In genomic region chr19:38374332-38375097, GRCh38 we compare ENCODE assay signal across 1 cellular context.
TF ChIP-seq lines count a peak whose summit lies in the region.

Gene PSMD8 (plus strand): TSS chr19:38374571. CDS start chr19:38374602, 31 bp downstream.

TF ChIP-seq in K562, 482 proteins besides CTCF, POLR2A, EP300 and RAD21 (continued from another document and continues in another):
- TF ChIP-seq, protein P1, sequence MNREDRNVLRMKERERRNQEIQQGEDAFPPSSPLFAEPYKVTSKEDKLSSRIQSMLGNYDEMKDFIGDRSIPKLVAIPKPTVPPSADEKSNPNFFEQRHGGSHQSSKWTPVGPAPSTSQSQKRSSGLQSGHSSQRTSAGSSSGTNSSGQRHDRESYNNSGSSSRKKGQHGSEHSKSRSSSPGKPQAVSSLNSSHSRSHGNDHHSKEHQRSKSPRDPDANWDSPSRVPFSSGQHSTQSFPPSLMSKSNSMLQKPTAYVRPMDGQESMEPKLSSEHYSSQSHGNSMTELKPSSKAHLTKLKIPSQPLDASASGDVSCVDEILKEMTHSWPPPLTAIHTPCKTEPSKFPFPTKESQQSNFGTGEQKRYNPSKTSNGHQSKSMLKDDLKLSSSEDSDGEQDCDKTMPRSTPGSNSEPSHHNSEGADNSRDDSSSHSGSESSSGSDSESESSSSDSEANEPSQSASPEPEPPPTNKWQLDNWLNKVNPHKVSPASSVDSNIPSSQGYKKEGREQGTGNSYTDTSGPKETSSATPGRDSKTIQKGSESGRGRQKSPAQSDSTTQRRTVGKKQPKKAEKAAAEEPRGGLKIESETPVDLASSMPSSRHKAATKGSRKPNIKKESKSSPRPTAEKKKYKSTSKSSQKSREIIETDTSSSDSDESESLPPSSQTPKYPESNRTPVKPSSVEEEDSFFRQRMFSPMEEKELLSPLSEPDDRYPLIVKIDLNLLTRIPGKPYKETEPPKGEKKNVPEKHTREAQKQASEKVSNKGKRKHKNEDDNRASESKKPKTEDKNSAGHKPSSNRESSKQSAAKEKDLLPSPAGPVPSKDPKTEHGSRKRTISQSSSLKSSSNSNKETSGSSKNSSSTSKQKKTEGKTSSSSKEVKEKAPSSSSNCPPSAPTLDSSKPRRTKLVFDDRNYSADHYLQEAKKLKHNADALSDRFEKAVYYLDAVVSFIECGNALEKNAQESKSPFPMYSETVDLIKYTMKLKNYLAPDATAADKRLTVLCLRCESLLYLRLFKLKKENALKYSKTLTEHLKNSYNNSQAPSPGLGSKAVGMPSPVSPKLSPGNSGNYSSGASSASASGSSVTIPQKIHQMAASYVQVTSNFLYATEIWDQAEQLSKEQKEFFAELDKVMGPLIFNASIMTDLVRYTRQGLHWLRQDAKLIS (CRISPR knock-in tag; IDR thresholded peaks at IDR 0.05) = peak; percentile 99
- TF ChIP-seq PRDM10 (IDR thresholded peaks at IDR 0.05; ENCODE audit: partially characterized antibody) (peak; percentile 85), RBFOX2 (IDR thresholded peaks at IDR 0.05; ENCODE audit: low read depth, low read length) (peak; percentile 100), HDAC2 (IDR thresholded peaks at IDR 0.05) (no peak), ATF1 (CRISPR knock-in tag; IDR thresholded peaks at IDR 0.05) (peak; percentile 15; the same call in 1 of the 2 replicates), ATF1 (tag; IDR thresholded peaks at IDR 0.05) (peak; percentile 98), GTF2E2 (tag; IDR thresholded peaks at IDR 0.05) (peak; percentile 90; the same call in 1 of the 2 replicates), POLR2AphosphoS5 (IDR thresholded peaks at IDR 0.05; ENCODE audit: control insufficient read depth, insufficient read depth, low read depth, low read length) (peak; percentile 75), NR2F6 (CRISPR knock-in tag; IDR thresholded peaks at IDR 0.05) (no peak), MLX (CRISPR knock-in tag; conservative IDR thresholded peaks at IDR 0.05) (no peak), THRB (CRISPR knock-in tag; conservative IDR thresholded peaks at IDR 0.05) (peak; percentile 39; the same call in 1 of the 2 replicates), ZNF431 (CRISPR knock-in tag; IDR thresholded peaks at IDR 0.05) (0 out of 2 replicates have a peak, but pooled peaks have one; percentile 37), SIX5 (IDR thresholded peaks at IDR 0.05; ENCODE audit: borderline replicate concordance in 1 of 2, insufficient read depth in 1 of 2, low read depth in 1 of 2, low read length in 2 of 2) (peak; percentile 59 to 60; a peak in 3 of 4 replicates), NFE2 (IDR thresholded peaks at IDR 0.05; ENCODE audit: low read depth) (peak; percentile 54), L3MBTL2 (IDR thresholded peaks at IDR 0.05) (peak; percentile 55), TBL1XR1 (IDR thresholded peaks at IDR 0.05; ENCODE audit: low read length in 2 of 2) (no peak), POLR2B (IDR thresholded peaks at IDR 0.05; ENCODE audit: low read depth, partially characterized antibody) (peak; percentile 96), TCF7 (IDR thresholded peaks at IDR 0.05; ENCODE audit: borderline replicate concordance) (peak; percentile 86), GTF2B (IDR thresholded peaks at IDR 0.05; ENCODE audit: extremely low read depth, insufficient read length) (peak; percentile 13), FIP1L1 (IDR thresholded peaks at IDR 0.05; ENCODE audit: low read depth, low read length, poor library complexity, severe bottlenecking) (peak; percentile 31), E2F8 (IDR thresholded peaks at IDR 0.05; ENCODE audit: low read depth, partially characterized antibody) (peak; percentile 74), CBX1 (IDR thresholded peaks at IDR 0.05; ENCODE audit: low read depth) (peak; percentile 87; the same call in 1 of the 2 replicates), E2F5 (CRISPR knock-in tag; IDR thresholded peaks at IDR 0.05) (no peak), MXD1 (CRISPR knock-in tag; IDR thresholded peaks at IDR 0.05; ENCODE audit: borderline replicate concordance, poor library complexity, severe bottlenecking) (no peak), ZFP91 (CRISPR knock-in tag; IDR thresholded peaks at IDR 0.05) (0 out of 2 replicates have a peak, but pooled peaks have one; percentile 24), SRF (CRISPR knock-in tag; IDR thresholded peaks at IDR 0.05) (peak in 1 of 2 experiments; percentile 87; a peak in 2 of 4 replicates), CREB1 (IDR thresholded peaks at IDR 0.05) (peak; percentile 87), CREB1 (CRISPR knock-in tag; IDR thresholded peaks at IDR 0.05) (peak; percentile 92), KLF13 (tag; IDR thresholded peaks at IDR 0.05; ENCODE audit: borderline replicate concordance, low read depth) (no peak), NFIC (IDR thresholded peaks at IDR 0.05) (peak; percentile 67), E2F3 (CRISPR knock-in tag; IDR thresholded peaks at IDR 0.05) (no peak), PTRF (tag; IDR thresholded peaks at IDR 0.05) (no peak), ETS2 (tag; IDR thresholded peaks at IDR 0.05; ENCODE audit: borderline replicate concordance, poor library complexity, severe bottlenecking) (no peak), ZNF232 (CRISPR knock-in tag; IDR thresholded peaks at IDR 0.05) (peak; percentile 45; the same call in 1 of the 2 replicates), ETV5 (CRISPR knock-in tag; IDR thresholded peaks at IDR 0.05; ENCODE audit: low read depth) (peak; percentile 64), GABPB1 (CRISPR knock-in tag; IDR thresholded peaks at IDR 0.05) (peak; percentile 97), BMI1 (IDR thresholded peaks at IDR 0.05; ENCODE audit: low read length) (no peak), MAFF (IDR thresholded peaks at IDR 0.05; ENCODE audit: low read length) (no peak)
- TF ChIP-seq, protein P2, sequence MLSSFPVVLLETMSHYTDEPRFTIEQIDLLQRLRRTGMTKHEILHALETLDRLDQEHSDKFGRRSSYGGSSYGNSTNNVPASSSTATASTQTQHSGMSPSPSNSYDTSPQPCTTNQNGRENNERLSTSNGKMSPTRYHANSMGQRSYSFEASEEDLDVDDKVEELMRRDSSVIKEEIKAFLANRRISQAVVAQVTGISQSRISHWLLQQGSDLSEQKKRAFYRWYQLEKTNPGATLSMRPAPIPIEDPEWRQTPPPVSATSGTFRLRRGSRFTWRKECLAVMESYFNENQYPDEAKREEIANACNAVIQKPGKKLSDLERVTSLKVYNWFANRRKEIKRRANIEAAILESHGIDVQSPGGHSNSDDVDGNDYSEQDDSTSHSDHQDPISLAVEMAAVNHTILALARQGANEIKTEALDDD (IDR thresholded peaks at IDR 0.05) = no peak; the same call in 1 of the 2 replicates
- TF ChIP-seq, protein P3, sequence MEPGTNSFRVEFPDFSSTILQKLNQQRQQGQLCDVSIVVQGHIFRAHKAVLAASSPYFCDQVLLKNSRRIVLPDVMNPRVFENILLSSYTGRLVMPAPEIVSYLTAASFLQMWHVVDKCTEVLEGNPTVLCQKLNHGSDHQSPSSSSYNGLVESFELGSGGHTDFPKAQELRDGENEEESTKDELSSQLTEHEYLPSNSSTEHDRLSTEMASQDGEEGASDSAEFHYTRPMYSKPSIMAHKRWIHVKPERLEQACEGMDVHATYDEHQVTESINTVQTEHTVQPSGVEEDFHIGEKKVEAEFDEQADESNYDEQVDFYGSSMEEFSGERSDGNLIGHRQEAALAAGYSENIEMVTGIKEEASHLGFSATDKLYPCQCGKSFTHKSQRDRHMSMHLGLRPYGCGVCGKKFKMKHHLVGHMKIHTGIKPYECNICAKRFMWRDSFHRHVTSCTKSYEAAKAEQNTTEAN (CRISPR knock-in tag; IDR thresholded peaks at IDR 0.05) = peak; percentile 85; the same call in 1 of the 2 replicates
- TF ChIP-seq, protein P4, sequence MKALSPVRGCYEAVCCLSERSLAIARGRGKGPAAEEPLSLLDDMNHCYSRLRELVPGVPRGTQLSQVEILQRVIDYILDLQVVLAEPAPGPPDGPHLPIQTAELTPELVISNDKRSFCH (CRISPR knock-in tag; IDR thresholded peaks at IDR 0.05) = no peak
- TF ChIP-seq, protein P4 (tag; IDR thresholded peaks at IDR 0.05) = peak; percentile 78
